In the genomic region with DNA sequence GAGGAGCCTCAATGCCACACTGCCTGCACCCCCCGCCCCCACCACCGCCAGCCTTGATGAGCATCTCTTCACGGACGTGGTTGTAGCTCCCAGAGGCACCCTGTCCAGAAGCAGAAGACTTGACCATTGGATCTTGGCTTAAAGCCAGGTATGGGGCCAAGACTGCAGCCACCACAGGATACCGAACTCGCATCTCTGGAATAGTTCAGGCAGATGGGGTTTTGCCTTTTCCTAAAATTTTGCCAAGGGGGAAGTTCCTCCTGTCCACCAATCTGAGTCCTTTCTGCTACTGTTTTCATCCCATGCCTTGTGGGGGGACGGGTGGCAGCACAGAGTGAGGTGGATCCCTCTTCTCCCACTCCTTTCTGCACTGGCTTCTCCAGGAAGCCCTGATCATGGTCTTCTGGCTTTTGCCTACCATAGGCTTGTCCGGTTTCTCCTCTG, we compare ENCODE assay signal across 9 cellular contexts. TPM values are rescaled to one million over a fixed set of nuclear protein-coding genes. Genes with fewer than 3 reads are reported as not detected.
DNase-seq lines count a peak whose midpoint lies in the region; ATAC-seq and TF ChIP-seq lines count a peak whose summit lies in the region.
"Had no signal": no experiment of that assay in that cellular context is flagged by ENCODE, and none has a peak within 500 bp of the region (broad histone marks: within the 10 kb centered on the region; RNA-seq: fewer than 3 reads in every experiment).

No MANE protein-coding gene starts in this region.

- no peaks in the 10 kb centered on the region for H3K9me2 ChIP-seq in GM23248 (ENCODE audit: insufficient read depth)

- H3K27me3 ChIP-seq in GM23248 (replicated peaks; ENCODE audit: insufficient read depth) (no peaks in the 10 kb centered on the region), skeletal muscle satellite cell (ENCODE audit: control insufficient read depth, insufficient read depth, low read length) (no peaks in the 10 kb centered on the region)

- DNase-seq in GM23248: no peak
- peak; percentile 51 for DNase-seq in SW480 (ENCODE audit: low spot score)
- no peak for DNase-seq in foreskin fibroblast
- no peak for DNase-seq in stimulated activated CD4-positive, alpha-beta T cell treated with anti-CD3 and anti-CD28 coated beads, Interleukin-2, amount 100 ng/mL, for 24 hours
- no peak for DNase-seq in NCI-H1092 (lab: John Stamatoyannopoulos, UW)
- DNase-seq: NCI-H2171 had no signal

- H3K4me1 ChIP-seq in GM23248 (ENCODE audit: insufficient read depth): peaks cover 8% of the 10 kb centered on the region
- H3K4me1 ChIP-seq in skeletal muscle satellite cell (ENCODE audit: control insufficient read depth, insufficient read depth, low read length): peaks cover 39% of the 10 kb centered on the region

- no peak overlapping the region for H3K27ac ChIP-seq in GM23248

- H3K9me3 ChIP-seq in GM23248 (ENCODE audit: low read depth): no peaks in the 10 kb centered on the region
- H3K9me3 ChIP-seq in skeletal muscle satellite cell (replicated peaks; ENCODE audit: low read length): no peaks in the 10 kb centered on the region

- H3K4me3 ChIP-seq in GM23248: peak overlapping the region; percentile 88
- H3K4me3 ChIP-seq in foreskin fibroblast (ENCODE audit: low read depth in 1 of 2, low read length in 2 of 2): peak overlapping the region; percentile 67 to 70
- H3K4me3 ChIP-seq in skeletal muscle satellite cell (ENCODE audit: low read length): peak overlapping the region; percentile 89

- peak overlapping the region; percentile 94; the same call in 1 of the 2 replicates for H2AFZ ChIP-seq in GM23248

- no peaks in the 10 kb centered on the region for H4K20me1 ChIP-seq in GM23248 (ENCODE audit: insufficient read depth)

- WGBS in GM23248 (ENCODE audit: low coverage in 1 of 2, low lambda C conversion rate in 2 of 2, missing lambda C conversion rate in 2 of 2), 2 experiments: 70 to 72% methylated on average over 8 of the region's 8 CpGs

- in situ Hi-C loops in GM23248 (cut with MboI): no loop called here

- no peaks in the 10 kb centered on the region for H3K36me3 ChIP-seq in GM23248 (ENCODE audit: low read depth)
- no peaks in the 10 kb centered on the region for H3K36me3 ChIP-seq in skeletal muscle satellite cell (ENCODE audit: insufficient read depth, low read length)

- no peak for ATAC-seq in GM19328 (IDR thresholded peaks at IDR 0.05; ENCODE audit: unreplicated experiment)
- ATAC-seq in GM18502 (IDR thresholded peaks at IDR 0.05; ENCODE audit: poor library complexity, unreplicated experiment): no peak

- H3K9ac ChIP-seq in GM23248 (peak overlapping the region; percentile 76; the same call in 1 of the 2 replicates), skeletal muscle satellite cell (ENCODE audit: low read depth, low read length) (peak overlapping the region; percentile 76)

- no peaks in the 10 kb centered on the region for H3K79me2 ChIP-seq in GM23248 (ENCODE audit: insufficient read depth)

- H3F3A ChIP-seq in GM23248 (ENCODE audit: insufficient read depth): peaks cover 15% of the 10 kb centered on the region

- no peak for TF ChIP-seq CTCF in foreskin fibroblast (IDR thresholded peaks at IDR 0.05; ENCODE audit: low read depth, low read length)

- H3K4me2 ChIP-seq in GM23248 (ENCODE audit: unreplicated experiment) (peak overlapping the region; percentile 87), skeletal muscle satellite cell (ENCODE audit: low read length) (peak overlapping the region; percentile 97)

RNA-seq across cellular contexts. Expression of a gene that starts 0.9 kb away (rescaled TPM):
- total RNA-seq in GM23248 (2014; rRNA removed; shearing (Covaris generic)): 4.2 and 6.5 TPM in 2 replicates
- polyA plus RNA-seq in GM23248 (2016; fragmentation: Nextera tagmentation; extraction: Ambion mirVana): 3.7 and 4.0 TPM in 2 replicates
- total RNA-seq in skeletal muscle satellite cell (2012; rRNA removed): 4.8 and 8.7 TPM in 2 replicates

RNA-seq across cellular contexts. Expression of a gene that starts 28.8 kb away (rescaled TPM):
- 9.4 and 26.8 TPM in 2 replicates for total RNA-seq in GM23248 (2014; rRNA removed; shearing (Covaris generic))
- polyA plus RNA-seq in GM23248 (2016; fragmentation: Nextera tagmentation; extraction: Ambion mirVana): 1.3 and 1.7 TPM in 2 replicates
- total RNA-seq in skeletal muscle satellite cell (2012; rRNA removed): 7.4 and 11.9 TPM in 2 replicates

RNA-seq across cellular contexts. Expression of a gene that starts 32.3 kb away (rescaled TPM):
- 17.1 and 19.5 TPM in 2 replicates for total RNA-seq in GM23248 (2014; rRNA removed; shearing (Covaris generic))
- polyA plus RNA-seq in GM23248 (2016; fragmentation: Nextera tagmentation; extraction: Ambion mirVana): 4.4 and 6.0 TPM in 2 replicates
- total RNA-seq in skeletal muscle satellite cell (2012; rRNA removed): 23.6 and 33.2 TPM in 2 replicates

RNA-seq across cellular contexts. Expression of a gene that starts 53.3 kb away (rescaled TPM):
- 63.7 and 67.2 TPM in 2 replicates for total RNA-seq in GM23248 (2014; rRNA removed; shearing (Covaris generic))
- polyA plus RNA-seq in GM23248 (2016; fragmentation: Nextera tagmentation; extraction: Ambion mirVana): 37.3 and 40.6 TPM in 2 replicates
- total RNA-seq in skeletal muscle satellite cell (2012; rRNA removed): 37.5 and 51.8 TPM in 2 replicates

RNA-seq across cellular contexts. Expression of a gene that starts 54.9 kb away (rescaled TPM):
- 8.9 and 10.1 TPM in 2 replicates for total RNA-seq in GM23248 (2014; rRNA removed; shearing (Covaris generic))
- 2.4 and 2.9 TPM in 2 replicates for polyA plus RNA-seq in GM23248 (2016; fragmentation: Nextera tagmentation; extraction: Ambion mirVana)
- total RNA-seq in skeletal muscle satellite cell (2012; rRNA removed): 6.6 and 7.9 TPM in 2 replicates
